8 cellular contexts compared by ENCODE assay signal in the genomic region with DNA sequence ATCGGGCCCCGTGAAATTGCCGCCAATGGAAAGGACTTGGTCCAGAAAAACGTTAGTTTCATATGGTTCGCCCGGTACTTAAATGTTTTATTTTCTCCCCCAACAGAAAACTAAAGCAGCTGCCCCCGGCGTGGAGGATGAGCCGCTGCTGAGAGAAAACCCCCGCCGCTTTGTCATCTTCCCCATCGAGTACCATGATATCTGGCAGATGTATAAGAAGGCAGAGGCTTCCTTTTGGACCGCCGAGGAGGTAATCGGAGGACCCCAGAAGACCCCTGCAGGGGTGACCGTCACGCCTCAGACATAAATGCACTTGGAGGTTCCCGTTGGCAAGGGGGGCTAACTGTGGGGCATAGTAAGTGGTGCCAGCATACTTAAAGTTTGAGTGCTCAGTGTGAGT. TPM values are rescaled to one million over a fixed set of nuclear protein-coding genes. Genes with fewer than 3 reads are reported as not detected.
DNase-seq lines count a peak whose midpoint lies in the region; ATAC-seq and TF ChIP-seq lines count a peak whose summit lies in the region.

No MANE protein-coding gene starts in this region.

- peaks cover 43% of the 10 kb centered on the region for H3F3A ChIP-seq in DOHH2 (ENCODE audit: control insufficient read depth, insufficient read depth)
- H3F3A ChIP-seq in neural progenitor cell (ENCODE audit: low read depth), result peaks cover 30% of the 10 kb centered on the region

- no peaks in the 10 kb centered on the region for H3K9me2 ChIP-seq in DOHH2 (replicated peaks; ENCODE audit: control insufficient read depth, low read length)

- H3K36me3 ChIP-seq in DOHH2 (ENCODE audit: control insufficient read depth, low read length) (peaks cover 75% of the 10 kb centered on the region), NT2/D1 (ENCODE audit: insufficient read depth, insufficient read length, low read length) (peaks cover 53% of the 10 kb centered on the region), neural progenitor cell (peaks cover 21% of the 10 kb centered on the region)

- H3K27me3 Mint-ChIP-seq in neural progenitor cell (ENCODE audit: insufficient read depth, low read depth), result peaks cover 7% of the 10 kb centered on the region

- H3K4me2 ChIP-seq in DOHH2 (ENCODE audit: low read length) (peak overlapping the region; percentile 81), neural progenitor cell (peak overlapping the region; percentile 95)

- H3K36me3 Mint-ChIP-seq in neural progenitor cell, result peaks cover 24% of the 10 kb centered on the region

- ATAC-seq in GM21717 (IDR thresholded peaks at IDR 0.05; ENCODE audit: unreplicated experiment), result no peak
- no peak for ATAC-seq in HG03196 (IDR thresholded peaks at IDR 0.05; ENCODE audit: unreplicated experiment)

- intact Hi-C loops in dorsolateral prefrontal cortex (cut with DNase I), result loop anchor here (1.0 to 10.0 kb wide), 5 partner anchors 10 to 542 kb away; a partner anchor contains a TSS

- H4K20me1 ChIP-seq in DOHH2 (ENCODE audit: control insufficient read depth, insufficient read depth, low read depth, low read length), result peaks cover 39% of the 10 kb centered on the region
- H4K20me1 ChIP-seq in neural progenitor cell (ENCODE audit: low read depth), result peaks cover 50% of the 10 kb centered on the region

- H3K4me3 ChIP-seq in DOHH2 (ENCODE audit: low read length), result peak overlapping the region; percentile 92
- H3K4me3 ChIP-seq in NT2/D1 (ENCODE audit: insufficient read length, low read depth), result peak overlapping the region; percentile 96
- peak overlapping the region in 46 of 59 donors; percentile 42 to 78 (median 64) for H3K4me3 ChIP-seq in dorsolateral prefrontal cortex
- H3K4me3 ChIP-seq in neural progenitor cell, result peak overlapping the region; percentile 87

- DNase-seq in NT2/D1 (ENCODE audit: low read depth, low spot score) (no peak), dorsolateral prefrontal cortex (peak in 1 of 10 donors; percentile 30), neural progenitor cell (ENCODE audit: low spot score) (peak; percentile 24), activated gamma-delta T cell treated with Interleukin-2 at 50 U/mL for 16 hours (no peak), GDM1 (lab: John Stamatoyannopoulos, UW) (no peak)

- H3K9ac ChIP-seq in NT2/D1 (ENCODE audit: insufficient read length, low read depth) (peak overlapping the region; percentile 98), neural progenitor cell (peak overlapping the region; percentile 67)

- TF ChIP-seq CTCF in DOHH2 (IDR thresholded peaks at IDR 0.05; ENCODE audit: low read depth, low read length, poor library complexity, severe bottlenecking), result no peak
- no peak for TF ChIP-seq CTCF in dorsolateral prefrontal cortex (IDR thresholded peaks at IDR 0.05 in 54 of 56, conservative IDR thresholded peaks at IDR 0.05 in 2 of 56; ENCODE audit: low read depth in 1 of 56, partially characterized antibody in 56 of 56)
- TF ChIP-seq CTCF in neural progenitor cell (IDR thresholded peaks at IDR 0.05), result no peak

- H3K4me1 ChIP-seq in DOHH2 (ENCODE audit: control insufficient read depth, low read length), result peaks cover 54% of the 10 kb centered on the region
- H3K4me1 ChIP-seq in NT2/D1 (ENCODE audit: insufficient read depth, insufficient read length), result no peaks in the 10 kb centered on the region
- H3K4me1 ChIP-seq in neural progenitor cell, result peaks cover 17% of the 10 kb centered on the region

- H3K4me3 Mint-ChIP-seq in neural progenitor cell, result peak overlapping the region; percentile 97

- H3K27ac ChIP-seq in DOHH2 (ENCODE audit: low read depth, low read length) (peak overlapping the region; percentile 92), dorsolateral prefrontal cortex (no peak overlapping the region), neural progenitor cell (no peak overlapping the region)

- no peak overlapping the region for H2AFZ ChIP-seq in neural progenitor cell (replicated peaks)

- peaks cover 96% of the 10 kb centered on the region for H3K79me2 ChIP-seq in DOHH2 (ENCODE audit: control insufficient read depth, low read length)
- H3K79me2 ChIP-seq in neural progenitor cell (ENCODE audit: low read depth), result peaks cover 64% of the 10 kb centered on the region

- peak overlapping the region; percentile 75 for H3K27ac Mint-ChIP-seq in neural progenitor cell

- no peaks in the 10 kb centered on the region for H3K9me3 Mint-ChIP-seq in neural progenitor cell

- no peaks in the 10 kb centered on the region for H3K27me3 ChIP-seq in DOHH2 (ENCODE audit: control insufficient read depth, low read length)
- no peaks in the 10 kb centered on the region for H3K27me3 ChIP-seq in NT2/D1 (ENCODE audit: insufficient read depth, insufficient read length)
- H3K27me3 ChIP-seq in dorsolateral prefrontal cortex, result peaks cover 0 to 31% (median 18%) of the 10 kb centered on the region in 45 donors
- peaks cover 8% of the 10 kb centered on the region for H3K27me3 ChIP-seq in neural progenitor cell

- no peaks in the 10 kb centered on the region for H3K9me3 ChIP-seq in DOHH2 (ENCODE audit: control insufficient read depth, insufficient read depth, low read length)
- no peaks in the 10 kb centered on the region for H3K9me3 ChIP-seq in NT2/D1 (ENCODE audit: insufficient read depth, low read length)
- H3K9me3 ChIP-seq in neural progenitor cell (ENCODE audit: low read depth), result no peaks in the 10 kb centered on the region

- peaks cover 36% of the 10 kb centered on the region for H3K4me1 Mint-ChIP-seq in neural progenitor cell

RNA-seq across cellular contexts. Expression of a gene that starts 0.7 kb away (rescaled TPM):
- total RNA-seq in dorsolateral prefrontal cortex (1 to 10 TPM in 19 of 120 experiments, under 1 TPM in 26, not detected in 75; 0.11 to 3.3 (median 0.83) TPM), neural progenitor cell (ENCODE audit: low replicate concordance) (62.1 and 66.0 TPM in 2 replicates)

RNA-seq across cellular contexts. Expression of a gene that starts 43.1 kb away (rescaled TPM):
- total RNA-seq in dorsolateral prefrontal cortex (10 to 100 TPM in 10 of 120 experiments, 1 to 10 TPM in 110; 2.5 to 12.0 (median 6.1) TPM), neural progenitor cell (ENCODE audit: low replicate concordance) (0.56 TPM in 1 of 2 replicates, not detected in the other)

Comparison
In these comparisons a context has a peak if more than half of its experiments do, and no peak if none do; other contexts are left out.
1. RNA of a gene that starts 0.7 kb away (total RNA-seq): 62.1 to 66.0 TPM in neural progenitor cell; 0.11 to 3.3 TPM in dorsolateral prefrontal cortex; every median in the first group is over 10 times any median in the second.
2. Peak in every context shown above with its lines, with median percentiles within 50 percentile points of each other: H3K4me3 ChIP-seq.